In the genomic region with DNA sequence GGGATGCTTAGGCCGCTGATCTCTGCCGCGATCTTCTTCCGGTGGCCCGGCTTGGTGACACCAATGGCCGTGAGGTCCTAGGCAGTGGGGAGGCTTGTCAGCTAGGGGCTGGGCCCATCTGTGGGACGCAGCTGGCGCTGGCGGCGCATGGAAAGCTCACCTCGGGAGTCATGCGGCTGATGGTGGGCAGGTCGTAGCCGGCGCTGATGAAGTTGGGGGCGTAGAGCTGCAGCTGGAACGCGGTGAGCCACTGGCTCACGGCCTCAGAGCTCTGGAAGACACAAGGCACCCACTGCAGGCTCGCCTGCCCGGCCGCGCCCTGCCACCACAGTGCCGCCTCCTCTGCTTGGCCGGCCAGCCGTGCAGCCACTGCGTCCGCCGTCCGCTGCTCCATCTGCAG, we compare ENCODE assay signal across 25 cellular contexts. TPM values are rescaled to one million over a fixed set of nuclear protein-coding genes. Genes with fewer than 3 reads are reported as not detected.
"Had no signal": no experiment of that assay in that cellular context is flagged by ENCODE, and none has a peak within 500 bp of the region (broad histone marks: within the 10 kb centered on the region; RNA-seq: fewer than 3 reads in every experiment).

No MANE protein-coding gene starts in this region.

- DNase-seq: cortex of kidney; effector memory CD8-positive, alpha-beta T cell; erythroblast; esophagus squamous epithelium; foreskin melanocyte; left lung; mesendoderm; midbrain; naive thymus-derived CD4-positive, alpha-beta T cell; stimulated activated CD4-positive, alpha-beta T cell treated with anti-CD3 and anti-CD28 coated beads, Interleukin-12 subunit alpha, Interleukin-12 subunit beta, amount 100 ng/mL, for 4 hours; stimulated activated CD4-positive, alpha-beta T cell treated with anti-CD3 and anti-CD28 coated beads, Interleukin-1b, Interleukin-23, amount 100 ng/mL, for 48 hours; stimulated activated CD4-positive, alpha-beta T cell treated with anti-CD3 and anti-CD28 coated beads, Interleukin-4, amount 100 ng/mL, for 1 hour; stimulated activated CD8-positive, alpha-beta memory T cell treated with anti-CD3 and anti-CD28 coated beads, Interleukin-4, amount 100 ng/mL, for 48 hours; stimulated activated naive CD4-positive, alpha-beta T cell treated with Interleukin-2 at 50 U/mL for 16 hours; stomach; thyroid gland; trophoblast cell had no signal

- ATAC-seq: effector memory CD8-positive, alpha-beta T cell; left lung; sciatic nerve had no signal

- H3K9me3 ChIP-seq: esophagus squamous epithelium, left lung, prostate gland, right atrium auricular region, stomach, thyroid gland had no signal

- H2AFZ ChIP-seq: neural progenitor cell had no signal

- H3K36me3 ChIP-seq: esophagus squamous epithelium, left lung, neural progenitor cell, prostate gland, right atrium auricular region, stomach, thyroid gland had no signal

- FAIRE-seq: endometrium, keratinocyte had no signal

- H3K4me3 ChIP-seq: esophagus squamous epithelium, left lung, neural progenitor cell, prostate gland, right atrium auricular region, smooth muscle cell, stomach, thyroid gland had no signal

- H3K27ac ChIP-seq: esophagus squamous epithelium, left lung, neural progenitor cell, prostate gland, right atrium auricular region, stomach, thyroid gland had no signal

- H3K27me3 ChIP-seq: esophagus squamous epithelium, left lung, neural progenitor cell, right atrium auricular region, thyroid gland had no signal

- H3K4me1 ChIP-seq: left lung, neural progenitor cell, prostate gland, right atrium auricular region, thyroid gland had no signal

- H3K9ac ChIP-seq: neural progenitor cell had no signal

- H3K4me2 ChIP-seq: neural progenitor cell, smooth muscle cell had no signal

RNA-seq across cellular contexts. Expression of gene CASKIN1, which starts 12.7 kb away (rescaled TPM):
- total RNA-seq: subcutaneous adipose tissue had no signal
- polyA plus RNA-seq: naive thymus-derived CD4-positive, alpha-beta T cell had no signal
